In the genomic region with DNA sequence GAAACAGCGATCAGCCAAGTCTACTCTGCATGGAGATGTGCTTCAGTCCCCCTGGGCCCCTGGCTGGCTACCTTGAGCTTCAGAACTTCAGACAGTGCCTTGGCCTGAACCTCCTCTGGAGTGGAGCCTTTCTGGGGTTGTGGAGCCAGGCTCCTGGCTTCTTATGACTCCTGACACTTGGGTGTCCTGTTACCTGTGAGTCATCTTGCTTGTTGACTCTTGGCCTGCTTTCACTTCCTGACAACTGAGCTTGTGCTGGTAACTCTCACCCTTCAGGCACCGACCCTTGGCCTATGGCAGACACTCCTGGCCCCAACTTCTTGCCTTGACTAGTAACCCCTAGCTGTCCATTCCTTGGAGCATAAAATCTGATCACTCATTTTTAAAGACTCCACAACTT, we compare ENCODE assay signal across 9 cellular contexts. TPM values are rescaled to one million over a fixed set of nuclear protein-coding genes. Genes with fewer than 3 reads are reported as not detected.
DNase-seq lines count a peak whose midpoint lies in the region; ATAC-seq and TF ChIP-seq lines count a peak whose summit lies in the region.
"Had no signal": no experiment of that assay in that cellular context is flagged by ENCODE, and none has a peak within 500 bp of the region (broad histone marks: within the 10 kb centered on the region; RNA-seq: fewer than 3 reads in every experiment).

No MANE protein-coding gene starts in this region.

- H3K27me3 Mint-ChIP-seq in naive thymus-derived CD8-positive, alpha-beta T cell, result peaks cover 0 to 4% (median 0%) of the 10 kb centered on the region in 5 donors

- peak overlapping the region; percentile 34 for H3K27ac ChIP-seq in HCT116 (ENCODE audit: low read depth, low read length)
- H3K27ac ChIP-seq in colonic mucosa, result no peak overlapping the region
- H3K27ac ChIP-seq in transverse colon, result no peak overlapping the region

- no peak overlapping the region for H3K4me3 Mint-ChIP-seq in naive thymus-derived CD8-positive, alpha-beta T cell

- intact Hi-C loops in HCT116 (cut with micrococcal nuclease), result no loop called here
- intact Hi-C loops in colonic mucosa (cut with DNase I), result no loop called here
- intact Hi-C loops in transverse colon (cut with DNase I; ENCODE audit: low total_unique reads), result no loop called here

- H3K9me2 ChIP-seq in HCT116 (ENCODE audit: insufficient read depth), result 0 out of 2 replicates have a peak, but pooled peaks cover 4% of the 10 kb centered on the region

- peak overlapping the region in 1 of 2 experiments; percentile 32; a peak in 2 of 4 replicates for H3K4me3 ChIP-seq in HCT116 (replicated peaks in 1 of 2; ENCODE audit: low read depth in 1 of 2, low read length in 2 of 2)
- H3K4me3 ChIP-seq in LNCaP clone FGC (ENCODE audit: low read depth, low read length), result no peak overlapping the region
- no peak overlapping the region for H3K4me3 ChIP-seq in colonic mucosa
- no peak overlapping the region for H3K4me3 ChIP-seq in transverse colon

- H3K4me1 Mint-ChIP-seq in naive thymus-derived CD8-positive, alpha-beta T cell, result no peaks in the 10 kb centered on the region

- in situ Hi-C loops in transverse colon (cut with MboI; ENCODE audit: low pct_ligation_motif_present in 1 of 4, low pct_unique_long_range_greater_than_20kb in 1 of 4, low sequenced_read_pairs in 3 of 4), result loop anchor here in 3 of 4 donors (25.0 kb wide), 2 partner anchors 138 to 313 kb away; no protein-coding TSS in a partner anchor

- H3K27me3 ChIP-seq in HCT116 (ENCODE audit: insufficient read depth, low read length) (no peaks in the 10 kb centered on the region), colonic mucosa (no peaks in the 10 kb centered on the region), transverse colon (no peaks in the 10 kb centered on the region)

- no peak for TF ChIP-seq RAD21 in HCT116 (IDR thresholded peaks at IDR 0.05; ENCODE audit: low read depth)

- TF ChIP-seq EP300 in transverse colon (IDR thresholded peaks at IDR 0.05; ENCODE audit: low read depth), result no peak

- BruUV-seq in HCT116 (replicated peaks; lab: Mats Ljungman, UMichigan), result no TSS peak

- H3K79me2 ChIP-seq in HCT116 (ENCODE audit: insufficient read depth, low read length), result no peaks in the 10 kb centered on the region

- H3K27ac Mint-ChIP-seq in naive thymus-derived CD8-positive, alpha-beta T cell, result no peak overlapping the region

- TF ChIP-seq POLR2A in HCT116 (IDR thresholded peaks at IDR 0.05; ENCODE audit: borderline replicate concordance, extremely low read depth, insufficient read depth, insufficient read length), result peak; percentile 75
- no peak for TF ChIP-seq POLR2A in transverse colon (IDR thresholded peaks at IDR 0.05)

- DNase-seq in HCT116 (ENCODE audit: low read depth, low spot score) (peak; percentile 73), LNCaP clone FGC (ENCODE audit: low read depth) (peak; percentile 56), colonic mucosa (peak; percentile 64), transverse colon (peak; percentile 46), SKM-1 treated with dmso at 0.1 percent for 144 hours (lab: John Stamatoyannopoulos, UW; ENCODE audit: unreplicated experiment) (no peak), NCI-H2171 treated with DMSO at 0.1 percent for 48 hours (lab: John Stamatoyannopoulos, UW) (no peak)
- DNase-seq in naive thymus-derived CD8-positive, alpha-beta T cell, result no peak

- H3K4me2 ChIP-seq in HCT116 (ENCODE audit: low read length), result peak overlapping the region; percentile 70

- ATAC-seq in GM18511 (IDR thresholded peaks at IDR 0.05; ENCODE audit: unreplicated experiment) (peak; percentile 92), HCT116 (peak; percentile 95)
- ATAC-seq in naive thymus-derived CD8-positive, alpha-beta T cell, result no peak

- RAD21 ChIA-PET in HCT116 (lab: Charles Lee; ENCODE audit: low non-redundant PET in 1 of 2, low total read pairs in 2 of 2, uncharacterized antibody in 2 of 2, unreplicated experiment in 2 of 2), result no interaction called here

- TF ChIP-seq CTCF in HCT116 (IDR thresholded peaks at IDR 0.05 in 2 of 3, conservative IDR thresholded peaks at IDR 0.05 in 1 of 3; ENCODE audit: borderline replicate concordance in 1 of 3, insufficient read depth in 1 of 3, low read depth in 2 of 3, low read length in 2 of 3), result no peak
- TF ChIP-seq CTCF in LNCaP clone FGC (IDR thresholded peaks at IDR 0.05; ENCODE audit: control insufficient read depth, extremely low read depth, insufficient read depth), result no peak
- no peak for TF ChIP-seq CTCF in colonic mucosa (IDR thresholded peaks at IDR 0.05)
- no peak for TF ChIP-seq CTCF in transverse colon (IDR thresholded peaks at IDR 0.05)

- CTCF ChIA-PET in HCT116 (lab: Charles Lee), result interaction anchor here (1.1 kb wide), 1 partner anchor 14 kb away, joined by 3 read pairs; no protein-coding TSS in a partner anchor

- peaks cover 14 to 32% of the 10 kb centered on the region in 2 experiments for H3K4me1 ChIP-seq in HCT116 (ENCODE audit: control insufficient read depth in 1 of 2, insufficient read depth in 2 of 2, low read length in 2 of 2)
- H3K4me1 ChIP-seq in colonic mucosa, result no peaks in the 10 kb centered on the region
- peaks cover 0 to 7% (median 1%) of the 10 kb centered on the region in 4 donors for H3K4me1 ChIP-seq in transverse colon

- H3K9me3 ChIP-seq in HCT116 (ENCODE audit: control insufficient read depth in 1 of 2, insufficient read depth in 1 of 2, low read depth in 1 of 2, low read length in 2 of 2) (no peaks in the 10 kb centered on the region; a peak in 1 of 4 replicates), colonic mucosa (no peaks in the 10 kb centered on the region), transverse colon (peaks cover 0 to 3% of the 10 kb centered on the region in 2 donors)

- no peaks in the 10 kb centered on the region for H4K20me1 ChIP-seq in HCT116 (ENCODE audit: insufficient read depth)

- 50% methylated on average over 2 of the region's 2 CpGs; no CpG with 5 or more reads in 1 of the 2 donors for WGBS in transverse colon (ENCODE audit: low coverage in 1 of 2), 2 donors

- H3K36me3 Mint-ChIP-seq in naive thymus-derived CD8-positive, alpha-beta T cell, result peaks cover 0 to 1% (median 0%) of the 10 kb centered on the region in 3 donors

- POLR2A ChIA-PET in HCT116 (lab: Charles Lee), result interaction anchor here (0.6 to 1.5 kb wide), 3 partner anchors 9 to 295 kb away, joined by 4 to 10 read pairs (median 7); no protein-coding TSS in a partner anchor
- POLR2A ChIA-PET in naive thymus-derived CD8-positive, alpha-beta T cell (lab: Charles Lee), result no interaction called here

- H3K36me3 ChIP-seq in HCT116 (ENCODE audit: control insufficient read depth in 1 of 2, insufficient read depth in 2 of 2, low read length in 2 of 2), result no peaks in the 10 kb centered on the region
- H3K36me3 ChIP-seq in colonic mucosa, result no peaks in the 10 kb centered on the region
- no peaks in the 10 kb centered on the region for H3K36me3 ChIP-seq in transverse colon

- H2AFZ ChIP-seq in HCT116 (ENCODE audit: low read depth, low read length, poor library complexity, severe bottlenecking), result peak overlapping the region; percentile 1

- H3K9ac ChIP-seq in HCT116 (ENCODE audit: low read length) (peak overlapping the region; percentile 25; the same call in 1 of the 2 replicates), colonic mucosa (ENCODE audit: low read depth in 2 of 2, low read length in 2 of 2) (no peak overlapping the region)

- peaks cover 0 to 7% (median 0%) of the 10 kb centered on the region in 9 donors for H3K9me3 Mint-ChIP-seq in naive thymus-derived CD8-positive, alpha-beta T cell

TF ChIP-seq in HCT116, 20 proteins besides CTCF, POLR2A, EP300 and RAD21 (continues in another document):
- TF ChIP-seq, protein P1, sequence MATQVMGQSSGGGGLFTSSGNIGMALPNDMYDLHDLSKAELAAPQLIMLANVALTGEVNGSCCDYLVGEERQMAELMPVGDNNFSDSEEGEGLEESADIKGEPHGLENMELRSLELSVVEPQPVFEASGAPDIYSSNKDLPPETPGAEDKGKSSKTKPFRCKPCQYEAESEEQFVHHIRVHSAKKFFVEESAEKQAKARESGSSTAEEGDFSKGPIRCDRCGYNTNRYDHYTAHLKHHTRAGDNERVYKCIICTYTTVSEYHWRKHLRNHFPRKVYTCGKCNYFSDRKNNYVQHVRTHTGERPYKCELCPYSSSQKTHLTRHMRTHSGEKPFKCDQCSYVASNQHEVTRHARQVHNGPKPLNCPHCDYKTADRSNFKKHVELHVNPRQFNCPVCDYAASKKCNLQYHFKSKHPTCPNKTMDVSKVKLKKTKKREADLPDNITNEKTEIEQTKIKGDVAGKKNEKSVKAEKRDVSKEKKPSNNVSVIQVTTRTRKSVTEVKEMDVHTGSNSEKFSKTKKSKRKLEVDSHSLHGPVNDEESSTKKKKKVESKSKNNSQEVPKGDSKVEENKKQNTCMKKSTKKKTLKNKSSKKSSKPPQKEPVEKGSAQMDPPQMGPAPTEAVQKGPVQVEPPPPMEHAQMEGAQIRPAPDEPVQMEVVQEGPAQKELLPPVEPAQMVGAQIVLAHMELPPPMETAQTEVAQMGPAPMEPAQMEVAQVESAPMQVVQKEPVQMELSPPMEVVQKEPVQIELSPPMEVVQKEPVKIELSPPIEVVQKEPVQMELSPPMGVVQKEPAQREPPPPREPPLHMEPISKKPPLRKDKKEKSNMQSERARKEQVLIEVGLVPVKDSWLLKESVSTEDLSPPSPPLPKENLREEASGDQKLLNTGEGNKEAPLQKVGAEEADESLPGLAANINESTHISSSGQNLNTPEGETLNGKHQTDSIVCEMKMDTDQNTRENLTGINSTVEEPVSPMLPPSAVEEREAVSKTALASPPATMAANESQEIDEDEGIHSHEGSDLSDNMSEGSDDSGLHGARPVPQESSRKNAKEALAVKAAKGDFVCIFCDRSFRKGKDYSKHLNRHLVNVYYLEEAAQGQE (IDR thresholded peaks at IDR 0.05; ENCODE audit: low read depth), result no peak
- no peak for TF ChIP-seq EZH2phosphoT487 (IDR thresholded peaks at IDR 0.05; ENCODE audit: borderline replicate concordance)
- TF ChIP-seq, protein P2, sequence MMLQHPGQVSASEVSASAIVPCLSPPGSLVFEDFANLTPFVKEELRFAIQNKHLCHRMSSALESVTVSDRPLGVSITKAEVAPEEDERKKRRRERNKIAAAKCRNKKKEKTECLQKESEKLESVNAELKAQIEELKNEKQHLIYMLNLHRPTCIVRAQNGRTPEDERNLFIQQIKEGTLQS (IDR thresholded peaks at IDR 0.05), result no peak
- peak; percentile 65; the same call in 1 of the 2 replicates for TF ChIP-seq POLR2AphosphoS5 (IDR thresholded peaks at IDR 0.05; ENCODE audit: low read depth, low read length)
- TF ChIP-seq EGR1 (IDR thresholded peaks at IDR 0.05; ENCODE audit: low read depth), result no peak
- peak; percentile 74 for TF ChIP-seq TCF7L2 (IDR thresholded peaks at IDR 0.05; ENCODE audit: borderline replicate concordance, extremely low read depth, insufficient read depth, insufficient read length)

RNA-seq across cellular contexts. Expression of a gene that starts 46.5 kb away (rescaled TPM):
- not detected for total RNA-seq in HCT116 (2021; ENCODE audit: unreplicated experiment)
- polyA plus RNA-seq in HCT116 (2012), result not detected in 2 replicates
- total RNA-seq in colonic mucosa, result under 1 TPM; 0.20 to 0.21 TPM
- 1 to 10 TPM in 3 of 4 donors, not detected in 1; 1.4 to 3.6 (median 2.5) TPM for total RNA-seq in transverse colon
- not detected for total RNA-seq in naive thymus-derived CD8-positive, alpha-beta T cell
- polyA plus RNA-seq in naive thymus-derived CD8-positive, alpha-beta T cell, result under 1 TPM in 1 of 3 donors, not detected in 2; 0.50 TPM
- total RNA-seq: T-helper 2 cell treated with Interferon-gamma antibody and Interleukin-4, amounts not matched to agents 100 ng/mL and 5 ng/mL, for 36 hours had no signal

RNA-seq across cellular contexts. Expression of a gene that starts 52.1 kb away (rescaled TPM):
- total RNA-seq in HCT116 (2021; ENCODE audit: unreplicated experiment) (14.8 TPM), colonic mucosa (10 to 100 TPM; 34.3 to 50.0 TPM), transverse colon (10 to 100 TPM; 40.0 to 73.4 (median 47.5) TPM)
- polyA plus RNA-seq in HCT116 (2012), result 6.9 and 9.6 TPM in 2 replicates
- total RNA-seq in naive thymus-derived CD8-positive, alpha-beta T cell, result 10 to 100 TPM; 11.9 to 15.2 TPM
- 1 to 10 TPM; 1.5 to 2.1 (median 1.5) TPM for polyA plus RNA-seq in naive thymus-derived CD8-positive, alpha-beta T cell

Comparison
In these comparisons a context has a peak if more than half of its experiments do, and no peak if none do; other contexts are left out.
1. ATAC-seq: peak in GM18511 (single experiment) and HCT116 (single experiment); none in naive thymus-derived CD8-positive, alpha-beta T cell (0 of 2).
2. DNase-seq: peak in HCT116 (single experiment), LNCaP clone FGC (single experiment), colonic mucosa (single experiment) and transverse colon (single experiment); none in naive thymus-derived CD8-positive, alpha-beta T cell (0 of 10), SKM-1 treated with dmso at 0.1 percent for 144 hours (single experiment) and NCI-H2171 treated with DMSO at 0.1 percent for 48 hours (single experiment).